ENCODE assay signal across 38 cellular contexts in genomic region chr7:43028106-43028505, GRCh38.
"Had no signal": no experiment of that assay in that cellular context is flagged by ENCODE, and none has a peak within 500 bp of the region (broad histone marks: within the 10 kb centered on the region; RNA-seq: fewer than 3 reads in every experiment).

No MANE protein-coding gene starts in this region.

- H3K9me3 ChIP-seq: body of pancreas, breast epithelium had no signal

- H3K27ac Mint-ChIP-seq: activated CD4-positive, alpha-beta memory T cell treated with anti-CD3 and anti-CD28 coated beads, Interleukin-2, amount 10 ng/mL, durations not matched to agents 7 days and 5 days; activated CD4-positive, alpha-beta T cell treated with anti-CD3 and anti-CD28 coated beads for 36 hours; activated CD4-positive, alpha-beta T cell treated with anti-CD3 and anti-CD28 coated beads, Interleukin-2, amount 10 ng/mL, durations not matched to agents 7 days and 5 days; activated CD8-positive, alpha-beta memory T cell treated with anti-CD3 and anti-CD28 coated beads, Interleukin-2, amount 10 ng/mL, durations not matched to agents 7 days and 5 days; activated CD8-positive, alpha-beta T cell treated with anti-CD3 and anti-CD28 coated beads, Interleukin-2, amount 10 ng/mL, durations not matched to agents 7 days and 5 days; activated naive CD4-positive, alpha-beta T cell treated with anti-CD3 and anti-CD28 coated beads, Interleukin-2, amount 10 ng/mL, durations not matched to agents 7 days and 5 days; activated naive CD4-positive, alpha-beta T cell treated with anti-CD3 and anti-CD28 coated beads, Interleukin-2, amount 50 U/mL, for 24 hours; activated naive CD8-positive, alpha-beta T cell; activated naive CD8-positive, alpha-beta T cell treated with anti-CD3 and anti-CD28 coated beads, Interleukin-2, amount 10 ng/mL, durations not matched to agents 7 days and 5 days; activated naive CD8-positive, alpha-beta T cell treated with anti-CD3 and anti-CD28 coated beads, Interleukin-2, amount 50 U/mL, for 24 hours; activated T-cell treated with anti-CD3 and anti-CD28 coated beads, Interleukin-2, amount 50 U/mL, for 24 hours; activated T-helper 2 cell treated with anti-CD3 and anti-CD28 coated beads, Interferon-gamma antibody, Interleukin-2, Interleukin-4, amounts not matched to agents 10 μg/mL and 5 μg/mL and 100 μg/mL, durations not matched to agents 14 hours and 24 hours and 36 hours; T-helper 1 cell treated with Interleukin-12 subunit alpha and Interleukin-12 subunit beta and Interleukin-4 antibody, amounts not matched to agents 30 μg/mL and 1 μg/mL, for 36 hours; T-helper 2 cell treated with Interferon-gamma antibody and Interleukin-4, amounts not matched to agents 5 μg/mL and 100 μg/mL, for 36 hours; WTC11 had no signal

- H3K4me3 Mint-ChIP-seq: activated CD4-positive, alpha-beta memory T cell treated with anti-CD3 and anti-CD28 coated beads, Interleukin-2, amount 10 ng/mL, durations not matched to agents 7 days and 5 days; activated CD4-positive, alpha-beta T cell treated with anti-CD3 and anti-CD28 coated beads for 36 hours; activated CD4-positive, alpha-beta T cell treated with anti-CD3 and anti-CD28 coated beads, Interleukin-2, amount 10 ng/mL, durations not matched to agents 7 days and 5 days; activated CD8-positive, alpha-beta memory T cell treated with anti-CD3 and anti-CD28 coated beads, Interleukin-2, amount 10 ng/mL, durations not matched to agents 7 days and 5 days; activated CD8-positive, alpha-beta T cell treated with anti-CD3 and anti-CD28 coated beads, Interleukin-2, amount 10 ng/mL, durations not matched to agents 7 days and 5 days; activated naive CD4-positive, alpha-beta T cell treated with anti-CD3 and anti-CD28 coated beads, Interleukin-2, amount 10 ng/mL, durations not matched to agents 7 days and 5 days; activated naive CD4-positive, alpha-beta T cell treated with anti-CD3 and anti-CD28 coated beads, Interleukin-2, amount 50 U/mL, for 24 hours; activated naive CD8-positive, alpha-beta T cell; activated naive CD8-positive, alpha-beta T cell treated with anti-CD3 and anti-CD28 coated beads, Interleukin-2, amount 10 ng/mL, durations not matched to agents 7 days and 5 days; activated naive CD8-positive, alpha-beta T cell treated with anti-CD3 and anti-CD28 coated beads, Interleukin-2, amount 50 U/mL, for 24 hours; activated T-cell treated with anti-CD3 and anti-CD28 coated beads, Interleukin-2, amount 50 U/mL, for 24 hours; T-helper 1 cell treated with Interleukin-12 subunit alpha and Interleukin-12 subunit beta and Interleukin-4 antibody, amounts not matched to agents 30 μg/mL and 1 μg/mL, for 36 hours; T-helper 2 cell treated with Interferon-gamma antibody and Interleukin-4, amounts not matched to agents 5 μg/mL and 100 μg/mL, for 36 hours; WTC11 had no signal

- ATAC-seq: activated CD4-positive, alpha-beta T cell treated with anti-CD3 and anti-CD28 coated beads for 36 hours; activated CD4-positive, CD25-positive, alpha-beta regulatory T cell treated with anti-CD3 and anti-CD28 coated beads, Interleukin-2, amount 50 U/mL, for 24 hours; activated CD8-positive, alpha-beta memory T cell treated with anti-CD3 and anti-CD28 coated beads, Interleukin-2, amount 10 ng/mL, durations not matched to agents 7 days and 5 days; activated CD8-positive, alpha-beta T cell treated with anti-CD3 and anti-CD28 coated beads, Interleukin-2, amount 10 ng/mL, durations not matched to agents 7 days and 5 days; activated naive CD8-positive, alpha-beta T cell treated with anti-CD3 and anti-CD28 coated beads, Interleukin-2, amount 50 U/mL, for 24 hours; body of pancreas; WTC11 had no signal

- FAIRE-seq: astrocyte, TTC549 had no signal

- H3K36me3 ChIP-seq: brain microvascular endothelial cell, breast epithelium had no signal

- H3K27me3 ChIP-seq: body of pancreas, brain microvascular endothelial cell, breast epithelium had no signal

- H3K4me1 ChIP-seq: body of pancreas, breast epithelium had no signal

- H3K4me1 Mint-ChIP-seq: activated CD4-positive, alpha-beta memory T cell treated with anti-CD3 and anti-CD28 coated beads, Interleukin-2, amount 10 ng/mL, durations not matched to agents 7 days and 5 days; activated CD4-positive, alpha-beta T cell treated with anti-CD3 and anti-CD28 coated beads for 36 hours; activated CD4-positive, alpha-beta T cell treated with anti-CD3 and anti-CD28 coated beads, Interleukin-2, amount 10 ng/mL, durations not matched to agents 7 days and 5 days; activated CD8-positive, alpha-beta memory T cell treated with anti-CD3 and anti-CD28 coated beads, Interleukin-2, amount 10 ng/mL, durations not matched to agents 7 days and 5 days; activated naive CD4-positive, alpha-beta T cell treated with anti-CD3 and anti-CD28 coated beads, Interleukin-2, amount 10 ng/mL, durations not matched to agents 7 days and 5 days; activated naive CD4-positive, alpha-beta T cell treated with anti-CD3 and anti-CD28 coated beads, Interleukin-2, amount 50 U/mL, for 24 hours; activated naive CD8-positive, alpha-beta T cell treated with anti-CD3 and anti-CD28 coated beads, Interleukin-2, amount 10 ng/mL, durations not matched to agents 7 days and 5 days; activated naive CD8-positive, alpha-beta T cell treated with anti-CD3 and anti-CD28 coated beads, Interleukin-2, amount 50 U/mL, for 24 hours; WTC11 had no signal

- H3K36me3 Mint-ChIP-seq: activated CD8-positive, alpha-beta memory T cell treated with anti-CD3 and anti-CD28 coated beads, Interleukin-2, amount 10 ng/mL, durations not matched to agents 7 days and 5 days; activated naive CD4-positive, alpha-beta T cell treated with anti-CD3 and anti-CD28 coated beads, Interleukin-2, amount 10 ng/mL, durations not matched to agents 7 days and 5 days; activated naive CD4-positive, alpha-beta T cell treated with anti-CD3 and anti-CD28 coated beads, Interleukin-2, amount 50 U/mL, for 24 hours; activated naive CD8-positive, alpha-beta T cell; activated naive CD8-positive, alpha-beta T cell treated with anti-CD3 and anti-CD28 coated beads, Interleukin-2, amount 10 ng/mL, durations not matched to agents 7 days and 5 days; WTC11 had no signal

- H3K9me3 Mint-ChIP-seq: activated CD4-positive, alpha-beta memory T cell treated with anti-CD3 and anti-CD28 coated beads, Interleukin-2, amount 10 ng/mL, durations not matched to agents 7 days and 5 days; activated CD4-positive, alpha-beta T cell treated with anti-CD3 and anti-CD28 coated beads, Interleukin-2, amount 10 ng/mL, durations not matched to agents 7 days and 5 days; activated naive CD4-positive, alpha-beta T cell treated with anti-CD3 and anti-CD28 coated beads, Interleukin-2, amount 10 ng/mL, durations not matched to agents 7 days and 5 days; activated naive CD4-positive, alpha-beta T cell treated with anti-CD3 and anti-CD28 coated beads, Interleukin-2, amount 50 U/mL, for 24 hours; activated naive CD8-positive, alpha-beta T cell treated with anti-CD3 and anti-CD28 coated beads, Interleukin-2, amount 10 ng/mL, durations not matched to agents 7 days and 5 days; activated naive CD8-positive, alpha-beta T cell treated with anti-CD3 and anti-CD28 coated beads, Interleukin-2, amount 50 U/mL, for 24 hours; activated T-cell treated with anti-CD3 and anti-CD28 coated beads, Interleukin-2, amount 50 U/mL, for 24 hours; activated T-helper 2 cell treated with anti-CD3 and anti-CD28 coated beads, Interferon-gamma antibody, Interleukin-2, Interleukin-4, amounts not matched to agents 10 μg/mL and 5 μg/mL and 100 μg/mL, durations not matched to agents 14 hours and 24 hours and 36 hours; T-helper 1 cell treated with Interleukin-12 subunit alpha and Interleukin-12 subunit beta and Interleukin-4 antibody, amounts not matched to agents 30 μg/mL and 1 μg/mL, for 36 hours; T-helper 2 cell treated with Interferon-gamma antibody and Interleukin-4, amounts not matched to agents 5 μg/mL and 100 μg/mL, for 36 hours; WTC11 had no signal

- H3K27ac ChIP-seq: body of pancreas, brain microvascular endothelial cell, breast epithelium, VCaP had no signal

- H3K4me3 ChIP-seq: body of pancreas, breast epithelium had no signal

- DNase-seq: activated CD4-positive, alpha-beta memory T cell treated with anti-CD3 and anti-CD28 coated beads, Interleukin-2, amount 10 ng/mL, durations not matched to agents 7 days and 5 days; activated CD4-positive, alpha-beta T cell treated with anti-CD3 and anti-CD28 coated beads for 1 hour; activated CD4-positive, alpha-beta T cell treated with anti-CD3 and anti-CD28 coated beads for 36 hours; activated CD4-positive, alpha-beta T cell treated with anti-CD3 and anti-CD28 coated beads for 48 hours; activated CD4-positive, alpha-beta T cell treated with anti-CD3 and anti-CD28 coated beads, Interleukin-2, amount 10 ng/mL, durations not matched to agents 7 days and 5 days; activated CD4-positive, alpha-beta T cell treated with anti-CD3 and anti-CD28 coated beads, Interleukin-2, amount 50 U/mL, for 48 hours; activated CD4-positive, CD25-positive, alpha-beta regulatory T cell; activated CD8-positive, alpha-beta memory T cell treated with anti-CD3 and anti-CD28 coated beads for 24 hours; activated CD8-positive, alpha-beta memory T cell treated with anti-CD3 and anti-CD28 coated beads, Interleukin-2, amount 10 ng/mL, durations not matched to agents 7 days and 5 days; activated CD8-positive, alpha-beta memory T cell treated with anti-CD3 and anti-CD28 coated beads, Interleukin-2, amount 50 U/mL, for 48 hours; activated CD8-positive, alpha-beta T cell treated with anti-CD3 and anti-CD28 coated beads, Interleukin-2, amount 10 ng/mL, durations not matched to agents 7 days and 5 days; activated effector memory CD4-positive, alpha-beta T cell treated with Interleukin-2 at 50 U/mL for 16 hours; activated gamma-delta T cell; activated naive CD4-positive, alpha-beta T cell treated with anti-CD3 and anti-CD28 coated beads, Interleukin-2, amount 10 ng/mL, durations not matched to agents 7 days and 5 days; activated naive CD4-positive, alpha-beta T cell treated with Interleukin-2 at 50 U/mL for 16 hours; activated naive CD8-positive, alpha-beta T cell treated with anti-CD3 and anti-CD28 coated beads, Interleukin-2, amount 10 ng/mL, durations not matched to agents 7 days and 5 days; activated naive CD8-positive, alpha-beta T cell treated with anti-CD3 and anti-CD28 coated beads, Interleukin-2, amount 50 U/mL, for 24 hours; activated T-cell treated with anti-CD3 and anti-CD28 coated beads, Interleukin-2, amount 50 U/mL, for 24 hours; activated T-cell treated with anti-CD3 and anti-CD28 coated beads, Interleukin-2, amount 50 U/mL, for 48 hours; amniotic stem cell; aorta; body of pancreas; brain microvascular endothelial cell; central memory CD4-positive, alpha-beta T cell; T-helper 1 cell; T-helper 2 cell; T-helper 9 cell had no signal
